24 cellular contexts compared by ENCODE assay signal in genomic region chr5:54180616-54181015, GRCh38.
A peak's percentile ranks its signal among the peaks of the same experiment; 100 is the strongest.
DNase-seq lines count a peak whose midpoint lies in the region; TF ChIP-seq lines count a peak whose summit lies in the region.
"Had no signal": no experiment of that assay in that cellular context is flagged by ENCODE, and none has a peak within 500 bp of the region (broad histone marks: within the 10 kb centered on the region; RNA-seq: fewer than 3 reads in every experiment).

No MANE protein-coding gene starts in this region.

- peaks cover 27% of the 10 kb centered on the region for H3K4me1 ChIP-seq in HUES64 (ENCODE audit: insufficient read depth, low read length)
- H3K4me1 ChIP-seq in endodermal cell (ENCODE audit: control insufficient read depth, insufficient read depth, low read length): peaks cover 15% of the 10 kb centered on the region
- H3K4me1 ChIP-seq: breast epithelium had no signal

- H3K9ac ChIP-seq in HUES64 (ENCODE audit: low read depth, low read length) (peak overlapping the region; percentile 21; the same call in 1 of the 2 replicates), endodermal cell (ENCODE audit: extremely low read depth, low read length, poor library complexity, severe bottlenecking) (no peak overlapping the region)

- H3K9me3 ChIP-seq in HUES64 (ENCODE audit: insufficient read depth, low read depth, low read length) (no peaks in the 10 kb centered on the region), endodermal cell (ENCODE audit: control insufficient read depth, low read length) (no peaks in the 10 kb centered on the region)
- H3K9me3 ChIP-seq: breast epithelium, heart left ventricle, spleen, suprapubic skin had no signal

- H3K27ac Mint-ChIP-seq in endodermal cell: peak overlapping the region; percentile 87
- H3K27ac Mint-ChIP-seq in mesothelial cell of epicardium: peak overlapping the region; percentile 55
- H3K27ac Mint-ChIP-seq: natural killer cell, progenitor cell of endocrine pancreas had no signal

- H3K9me3 Mint-ChIP-seq in endodermal cell (peaks cover 6% of the 10 kb centered on the region), mesothelial cell of epicardium (peaks cover 7% of the 10 kb centered on the region)
- H3K9me3 Mint-ChIP-seq: natural killer cell had no signal

- H3K27me3 ChIP-seq in HUES64 (ENCODE audit: insufficient read depth, low read length) (no peaks in the 10 kb centered on the region), endodermal cell (ENCODE audit: control insufficient read depth, insufficient read depth, low read length, poor library complexity, severe bottlenecking) (no peaks in the 10 kb centered on the region)
- H3K27me3 ChIP-seq: breast epithelium, heart left ventricle, spleen, suprapubic skin had no signal

- H3K4me1 Mint-ChIP-seq in endodermal cell: peaks cover 39% of the 10 kb centered on the region
- peaks cover 14% of the 10 kb centered on the region for H3K4me1 Mint-ChIP-seq in mesothelial cell of epicardium
- H3K4me1 Mint-ChIP-seq: activated naive CD4-positive, alpha-beta T cell treated with anti-CD3 and anti-CD28 coated beads, Interleukin-2, amount 10 ng/mL, durations not matched to agents 7 days and 5 days had no signal

- H3K4me3 ChIP-seq in AG09309 (ENCODE audit: control insufficient read depth, low read depth, low read length) (no peak overlapping the region), HUES64 (ENCODE audit: low read length) (no peak overlapping the region), endodermal cell (ENCODE audit: low read length) (no peak overlapping the region)
- H3K4me3 ChIP-seq: breast epithelium, heart left ventricle, spleen, suprapubic skin had no signal

- TF ChIP-seq CTCF in AG09309 (IDR thresholded peaks at IDR 0.05; ENCODE audit: control insufficient read depth, insufficient read depth, low read depth, low read length, missing control alignments) (no peak), endodermal cell (conservative IDR thresholded peaks at IDR 0.05) (no peak), mesothelial cell of epicardium (IDR thresholded peaks at IDR 0.05; ENCODE audit: unreplicated experiment) (no peak)

- H3K27ac ChIP-seq in HUES64 (ENCODE audit: low read depth, low read length): peak overlapping the region; percentile 70; the same call in 1 of the 2 replicates
- peak overlapping the region; percentile 95 for H3K27ac ChIP-seq in endodermal cell (ENCODE audit: low read depth, low read length)
- H3K27ac ChIP-seq: breast epithelium, heart left ventricle, spleen, suprapubic skin had no signal

- H3K36me3 Mint-ChIP-seq in endodermal cell (ENCODE audit: low read depth) (peaks cover 2% of the 10 kb centered on the region), mesothelial cell of epicardium (peaks cover 3% of the 10 kb centered on the region)
- H3K36me3 Mint-ChIP-seq: natural killer cell had no signal

- H3K4me3 Mint-ChIP-seq in endodermal cell (no peak overlapping the region), mesothelial cell of epicardium (no peak overlapping the region)
- H3K4me3 Mint-ChIP-seq: activated naive CD4-positive, alpha-beta T cell treated with anti-CD3 and anti-CD28 coated beads, Interleukin-2, amount 10 ng/mL, durations not matched to agents 7 days and 5 days; IgD-negative memory B cell; natural killer cell had no signal

- H3K36me3 ChIP-seq in HUES64 (ENCODE audit: insufficient read depth, low read length) (no peaks in the 10 kb centered on the region), endodermal cell (ENCODE audit: control insufficient read depth, insufficient read depth, low read length) (no peaks in the 10 kb centered on the region)
- H3K36me3 ChIP-seq: breast epithelium, heart left ventricle, spleen, suprapubic skin had no signal

- DNase-seq in AG09309 (ENCODE audit: low read depth): peak; percentile 25
- peak; percentile 44 for DNase-seq in endodermal cell
- DNase-seq in mesothelial cell of epicardium (ENCODE audit: low spot score in 2 of 2, unreplicated experiment in 2 of 2): no peak
- no peak for DNase-seq in activated CD4-positive, alpha-beta T cell treated with anti-CD3 and anti-CD28 coated beads for 1 hour
- DNase-seq in amniotic stem cell (lab: John Stamatoyannopoulos, UW): no peak
- no peak for DNase-seq in DMS 273 treated with DMSO at 0.1 percent for 48 hours (lab: John Stamatoyannopoulos, UW)
- no peak for DNase-seq in NCI-H1105 (lab: John Stamatoyannopoulos, UW)
- DNase-seq: 8988T; activated CD4-positive, alpha-beta T cell treated with anti-CD3 and anti-CD28 coated beads, Interleukin-2, amount 50 U/mL, for 4 hours; activated naive CD4-positive, alpha-beta T cell treated with anti-CD3 and anti-CD28 coated beads, Interleukin-2, amount 10 ng/mL, durations not matched to agents 7 days and 5 days; C1 segment of cervical spinal cord; dermis blood vessel endothelial cell; heart left ventricle; kidney; mammary epithelial cell; natural killer cell; NCI-H2029; NCI-H446 treated with DMSO at 0.1 percent for 48 hours; spleen had no signal

- 50% methylated on average over 6 of the region's 6 CpGs for WGBS in HUES64
- WGBS in endodermal cell (ENCODE audit: insufficient coverage in 1 of 2, insufficient read length in 1 of 2), 2 experiments: 40 to 60% methylated on average over 1 to 6 of the region's 6 CpGs

- H3K27me3 Mint-ChIP-seq in endodermal cell (ENCODE audit: insufficient read depth) (no peaks in the 10 kb centered on the region), mesothelial cell of epicardium (ENCODE audit: low read depth) (no peaks in the 10 kb centered on the region)
- H3K27me3 Mint-ChIP-seq: activated naive CD4-positive, alpha-beta T cell treated with anti-CD3 and anti-CD28 coated beads, Interleukin-2, amount 10 ng/mL, durations not matched to agents 7 days and 5 days; IgD-negative memory B cell; progenitor cell of endocrine pancreas had no signal

Comparison
In these comparisons a context has a peak if more than half of its experiments do, and no peak if none do; other contexts are left out.
1. DNase-seq: peak in AG09309 (single experiment) and endodermal cell (single experiment); none in mesothelial cell of epicardium (0 of 2), activated CD4-positive, alpha-beta T cell treated with anti-CD3 and anti-CD28 coated beads for 1 hour (single experiment), amniotic stem cell (single experiment), DMS 273 treated with DMSO at 0.1 percent for 48 hours (single experiment) and NCI-H1105 (single experiment).